In the genomic region with DNA sequence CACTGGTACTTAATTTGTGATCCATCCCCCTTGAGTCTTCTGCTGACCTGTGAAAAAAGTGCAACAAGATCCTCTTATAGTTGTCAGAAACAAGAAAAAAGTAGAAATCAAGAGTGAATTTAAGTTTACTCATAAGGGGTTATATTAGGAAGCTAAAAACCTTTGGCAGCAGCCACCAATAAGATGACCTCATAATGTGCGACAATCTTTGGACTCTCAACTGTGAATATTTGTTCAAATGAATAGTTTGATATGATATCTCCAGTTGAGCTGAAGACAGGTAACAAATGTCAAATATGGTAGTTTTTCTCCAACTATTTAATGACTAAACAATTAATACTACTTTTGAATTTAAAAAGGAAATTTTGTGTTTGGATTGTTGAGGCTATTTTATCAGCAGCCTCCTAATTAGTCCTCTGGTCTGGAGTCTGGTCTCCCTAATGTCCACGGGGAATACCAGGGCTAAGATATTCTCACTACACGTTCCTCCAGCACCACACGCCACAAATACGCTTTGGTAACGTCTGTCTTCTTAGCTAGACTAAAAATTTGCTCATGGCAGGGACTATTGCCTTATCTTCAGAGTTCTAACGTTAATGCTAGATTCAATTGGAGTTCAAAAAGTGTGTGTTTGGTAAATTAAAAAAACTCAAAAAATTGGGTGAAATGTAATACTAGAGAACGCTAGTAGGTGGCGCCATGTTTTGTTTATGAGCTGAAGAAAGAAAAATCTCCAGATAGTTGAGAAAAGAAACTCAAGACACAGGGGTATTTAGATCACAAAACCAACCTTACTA, we compare ENCODE assay signal across 1 cellular context.
TF ChIP-seq lines count a peak whose summit lies in the region.

No MANE protein-coding gene starts in this region.

TF ChIP-seq in H1, 55 proteins besides CTCF, POLR2A, EP300 and RAD21 (continued from another document):
- no peak for TF ChIP-seq MAFK (IDR thresholded peaks at IDR 0.05; ENCODE audit: low read depth, low read length)
- no peak for TF ChIP-seq YY1 (IDR thresholded peaks at IDR 0.05; ENCODE audit: low read depth, low read length)
- no peak for TF ChIP-seq HDAC6 (IDR thresholded peaks at IDR 0.05; ENCODE audit: low read depth, low read length)
- no peak for TF ChIP-seq TAF7 (optimal IDR thresholded peaks at IDR 0.05; ENCODE audit: borderline replicate concordance, low read depth, low read length)
- no peak for TF ChIP-seq CHD1 (IDR thresholded peaks at IDR 0.05; ENCODE audit: low read depth, low read length)
- TF ChIP-seq EZH2 (IDR thresholded peaks at IDR 0.05; ENCODE audit: low read depth, low read length, severe bottlenecking) = no peak
- TF ChIP-seq TEAD4 (IDR thresholded peaks at IDR 0.05; ENCODE audit: low read depth, low read length) = no peak
- no peak for TF ChIP-seq CTBP2 (IDR thresholded peaks at IDR 0.05; ENCODE audit: borderline replicate concordance, insufficient read depth, insufficient read length, low read length)
- no peak for TF ChIP-seq SUZ12 (IDR thresholded peaks at IDR 0.05; ENCODE audit: low read length)
- TF ChIP-seq SP1 (IDR thresholded peaks at IDR 0.05; ENCODE audit: low read depth, low read length) = no peak
- TF ChIP-seq CBX8 (IDR thresholded peaks at IDR 0.05; ENCODE audit: borderline replicate concordance, low read depth, low read length) = no peak
